ENCODE assay signal across 14 cellular contexts in the genomic region with DNA sequence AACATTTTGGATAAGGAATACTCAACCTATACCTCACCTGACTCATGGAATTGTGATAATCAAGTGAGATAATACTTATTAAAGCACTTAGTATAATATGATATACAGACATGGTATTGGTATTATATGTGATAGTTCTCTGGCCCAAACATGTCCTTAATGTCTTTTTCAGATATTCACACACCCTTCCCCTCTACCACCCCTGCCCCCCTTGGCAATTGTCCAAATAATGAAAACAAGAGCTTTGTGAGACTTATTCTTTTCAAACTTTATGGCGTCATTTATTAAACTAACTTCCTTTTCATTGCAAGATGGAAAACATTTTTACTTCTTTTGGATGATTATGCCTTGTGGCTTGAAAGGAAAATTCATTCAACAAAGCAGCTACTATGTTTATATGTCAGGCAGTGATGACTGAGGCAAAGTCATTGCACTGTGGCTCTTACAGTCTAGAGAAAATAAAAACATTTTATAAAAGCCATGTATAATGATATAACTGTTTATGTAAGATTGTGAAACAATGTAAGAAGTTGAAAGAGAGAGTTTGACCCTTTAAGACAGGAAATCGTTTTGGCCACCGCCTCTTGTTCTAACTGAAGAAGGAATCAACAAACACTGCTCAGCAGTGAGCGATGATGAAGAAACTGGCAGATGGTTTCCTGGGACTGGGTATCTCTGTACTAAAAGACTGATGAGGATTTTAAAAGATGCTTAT. TPM values are rescaled to one million over a fixed set of nuclear protein-coding genes. Genes with fewer than 3 reads are reported as not detected.
A peak's percentile ranks its signal among the peaks of the same experiment; 100 is the strongest.
DNase-seq lines count a peak whose midpoint lies in the region; ATAC-seq, FAIRE-seq and TF ChIP-seq lines count a peak whose summit lies in the region.
"Had no signal": no experiment of that assay in that cellular context is flagged by ENCODE, and none has a peak within 500 bp of the region (broad histone marks: within the 10 kb centered on the region; RNA-seq: fewer than 3 reads in every experiment).

No MANE protein-coding gene starts in this region.

- peaks cover 29% of the 10 kb centered on the region for H3K9me3 Mint-ChIP-seq in WTC11
- H3K9me3 Mint-ChIP-seq: natural killer cell treated with Interleukin-12 subunit alpha and Interleukin-12 subunit beta and Interleukin-15 and Interleukin-18, amount 100 ng/mL, for 72 hours had no signal

- ATAC-seq in WTC11 (no peak), GM18520 (IDR thresholded peaks at IDR 0.05; ENCODE audit: unreplicated experiment) (no peak)
- ATAC-seq: natural killer cell treated with Interleukin-12 subunit alpha and Interleukin-12 subunit beta and Interleukin-15 and Interleukin-18, amount 100 ng/mL, for 72 hours; stimulated activated memory B cell treated with anti-CD40 and anti-IgM and Interleukin-4, amounts not matched to agents 10 μg/mL and 1 μg/mL and 100 μg/mL, for 72 hours had no signal

- H3K27me3 ChIP-seq in Peyer's patch, result no peaks in the 10 kb centered on the region

- no peak overlapping the region for H3K4me3 ChIP-seq in Peyer's patch

- peak; percentile 27 for FAIRE-seq in GM12892 (lab: Jason Lieb, UNC)
- FAIRE-seq: RCC 7860 had no signal

- TF ChIP-seq POLR2A in GM12892 (IDR thresholded peaks at IDR 0.05; ENCODE audit: low read depth, low read length) (no peak), Peyer's patch (IDR thresholded peaks at IDR 0.05) (no peak)

- no peaks in the 10 kb centered on the region for H3K4me1 ChIP-seq in Peyer's patch

- H3K27me3 Mint-ChIP-seq in WTC11 (ENCODE audit: low read depth), result no peaks in the 10 kb centered on the region
- H3K27me3 Mint-ChIP-seq: natural killer cell treated with Interleukin-12 subunit alpha and Interleukin-12 subunit beta and Interleukin-15 and Interleukin-18, amount 100 ng/mL, for 72 hours; stimulated activated memory B cell treated with anti-CD40 and anti-IgM and Interleukin-4, amounts not matched to agents 10 μg/mL and 1 μg/mL and 100 μg/mL, for 72 hours had no signal

- peak overlapping the region; percentile 25; the same call in 1 of the 2 replicates for H3K27ac Mint-ChIP-seq in WTC11
- H3K27ac Mint-ChIP-seq: activated T-helper 2 cell treated with anti-CD3 and anti-CD28 coated beads, Interferon-gamma antibody, Interleukin-2, Interleukin-4, amounts not matched to agents 10 μg/mL and 5 μg/mL and 100 μg/mL, durations not matched to agents 14 hours and 24 hours and 36 hours; natural killer cell treated with Interleukin-12 subunit alpha and Interleukin-12 subunit beta and Interleukin-15 and Interleukin-18, amount 100 ng/mL, for 72 hours; stimulated activated memory B cell treated with anti-CD40 and anti-IgM and Interleukin-4, amounts not matched to agents 10 μg/mL and 1 μg/mL and 100 μg/mL, for 72 hours had no signal

- peaks cover 0 to 11% (median 0%) of the 10 kb centered on the region in 3 donors for H3K36me3 ChIP-seq in Peyer's patch

- peak overlapping the region in 2 of 4 donors; percentile 46 to 53 for H3K27ac ChIP-seq in Peyer's patch

- POLR2A ChIA-PET in WTC11 (lab: Charles Lee), result no interaction called here

- no peak for DNase-seq in GM12892 (ENCODE audit: insufficient read length)
- DNase-seq in WTC11 (ENCODE audit: low spot score), result no peak
- peak; percentile 95 for DNase-seq in foreskin melanocyte
- DNase-seq in pons (ENCODE audit: low spot score), result peak; percentile 12
- DNase-seq in superior temporal gyrus (ENCODE audit: extremely low spot score), result no peak
- no peak for DNase-seq in effector CD8-positive, alpha-beta T cell (lab: John Stamatoyannopoulos, UW)
- no peak for DNase-seq in Peyer's patch
- DNase-seq: GOT3, KG1 had no signal

- CTCF ChIA-PET in WTC11 (lab: Charles Lee), result interaction anchor here (1.5 to 2.4 kb wide), 2 partner anchors 27 to 203 kb away, joined by 6 to 11 read pairs; a partner anchor contains a TSS

- peaks cover 50% of the 10 kb centered on the region for H3K36me3 Mint-ChIP-seq in WTC11

- H3K4me3 Mint-ChIP-seq in WTC11, result no peak overlapping the region
- H3K4me3 Mint-ChIP-seq: natural killer cell treated with Interleukin-12 subunit alpha and Interleukin-12 subunit beta and Interleukin-15 and Interleukin-18, amount 100 ng/mL, for 72 hours; stimulated activated memory B cell treated with anti-CD40 and anti-IgM and Interleukin-4, amounts not matched to agents 10 μg/mL and 1 μg/mL and 100 μg/mL, for 72 hours had no signal

- H3K4me1 Mint-ChIP-seq in WTC11, result peaks cover 4% of the 10 kb centered on the region; the same call in 1 of the 2 replicates

- TF ChIP-seq CTCF in WTC11 (IDR thresholded peaks at IDR 0.05), result no peak
- no peak for TF ChIP-seq CTCF in Peyer's patch (IDR thresholded peaks at IDR 0.05)

- no peaks in the 10 kb centered on the region for H3K9me3 ChIP-seq in Peyer's patch

TF ChIP-seq in WTC11, 78 proteins besides CTCF, POLR2A, EP300 and RAD21:
- TF ChIP-seq HMGA2 (CRISPR knock-in tag; IDR thresholded peaks at IDR 0.05) (no peak), NFYB (CRISPR knock-in tag; conservative IDR thresholded peaks at IDR 0.05; ENCODE audit: low read depth) (no peak), SP1 (CRISPR knock-in tag; conservative IDR thresholded peaks at IDR 0.05) (no peak), ZNF232 (CRISPR knock-in tag; IDR thresholded peaks at IDR 0.05) (no peak), ELF4 (CRISPR knock-in tag; IDR thresholded peaks at IDR 0.05; ENCODE audit: low read depth) (no peak)
- TF ChIP-seq, protein P1, sequence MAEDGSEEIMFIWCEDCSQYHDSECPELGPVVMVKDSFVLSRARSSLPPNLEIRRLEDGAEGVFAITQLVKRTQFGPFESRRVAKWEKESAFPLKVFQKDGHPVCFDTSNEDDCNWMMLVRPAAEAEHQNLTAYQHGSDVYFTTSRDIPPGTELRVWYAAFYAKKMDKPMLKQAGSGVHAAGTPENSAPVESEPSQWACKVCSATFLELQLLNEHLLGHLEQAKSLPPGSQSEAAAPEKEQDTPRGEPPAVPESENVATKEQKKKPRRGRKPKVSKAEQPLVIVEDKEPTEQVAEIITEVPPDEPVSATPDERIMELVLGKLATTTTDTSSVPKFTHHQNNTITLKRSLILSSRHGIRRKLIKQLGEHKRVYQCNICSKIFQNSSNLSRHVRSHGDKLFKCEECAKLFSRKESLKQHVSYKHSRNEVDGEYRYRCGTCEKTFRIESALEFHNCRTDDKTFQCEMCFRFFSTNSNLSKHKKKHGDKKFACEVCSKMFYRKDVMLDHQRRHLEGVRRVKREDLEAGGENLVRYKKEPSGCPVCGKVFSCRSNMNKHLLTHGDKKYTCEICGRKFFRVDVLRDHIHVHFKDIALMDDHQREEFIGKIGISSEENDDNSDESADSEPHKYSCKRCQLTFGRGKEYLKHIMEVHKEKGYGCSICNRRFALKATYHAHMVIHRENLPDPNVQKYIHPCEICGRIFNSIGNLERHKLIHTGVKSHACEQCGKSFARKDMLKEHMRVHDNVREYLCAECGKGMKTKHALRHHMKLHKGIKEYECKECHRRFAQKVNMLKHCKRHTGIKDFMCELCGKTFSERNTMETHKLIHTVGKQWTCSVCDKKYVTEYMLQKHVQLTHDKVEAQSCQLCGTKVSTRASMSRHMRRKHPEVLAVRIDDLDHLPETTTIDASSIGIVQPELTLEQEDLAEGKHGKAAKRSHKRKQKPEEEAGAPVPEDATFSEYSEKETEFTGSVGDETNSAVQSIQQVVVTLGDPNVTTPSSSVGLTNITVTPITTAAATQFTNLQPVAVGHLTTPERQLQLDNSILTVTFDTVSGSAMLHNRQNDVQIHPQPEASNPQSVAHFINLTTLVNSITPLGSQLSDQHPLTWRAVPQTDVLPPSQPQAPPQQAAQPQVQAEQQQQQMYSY (CRISPR knock-in tag; IDR thresholded peaks at IDR 0.05), result no peak

RNA-seq across cellular contexts. Expression of a gene that starts 27.4 kb away (rescaled TPM):
- polyA plus RNA-seq in GM12892 (2012; ENCODE audit: missing spikeins), result 10.2 TPM
- total RNA-seq in WTC11 (2021), result 25.5 to 29.9 TPM (median 29.1 TPM) in 3 replicates
- total RNA-seq in Peyer's patch, result 10 to 100 TPM in 3 of 4 donors, 1 to 10 TPM in 1; 5.8 to 35.2 (median 20.6) TPM

Comparison
In these comparisons a context has a peak if more than half of its experiments do, and no peak if none do; other contexts are left out.
1. DNase-seq: peak in foreskin melanocyte (single experiment) and pons (single experiment); none in GM12892 (single experiment), WTC11 (single experiment), superior temporal gyrus (single experiment), effector CD8-positive, alpha-beta T cell (single experiment) and Peyer's patch (0 of 3).